8 cellular contexts compared by ENCODE assay signal in the genomic region with DNA sequence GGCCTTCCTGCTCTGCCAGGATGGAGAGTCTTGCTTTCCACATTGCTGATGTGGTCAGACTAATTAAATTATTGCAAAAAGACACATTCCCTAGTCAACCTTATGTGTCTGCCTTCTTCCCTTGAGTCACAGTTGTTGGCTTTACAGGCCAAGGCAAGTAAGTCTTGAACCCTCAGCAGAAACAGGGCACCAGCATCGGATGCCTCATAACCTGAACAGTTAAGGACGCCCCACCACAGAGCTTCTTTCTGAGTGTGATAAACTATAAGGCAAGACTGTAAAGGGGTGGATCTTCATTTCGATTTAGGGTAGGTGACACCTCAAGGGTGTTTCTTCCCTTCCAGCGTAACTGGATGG. TPM values are rescaled to one million over a fixed set of nuclear protein-coding genes. Genes with fewer than 3 reads are reported as not detected.
DNase-seq lines count a peak whose midpoint lies in the region; ATAC-seq and TF ChIP-seq lines count a peak whose summit lies in the region.

No MANE protein-coding gene starts in this region.

- H3K27ac ChIP-seq in Panc1 (ENCODE audit: low read length) (peak overlapping the region; percentile 73), prostate gland (peak overlapping the region; percentile 91)

- no peak for TF ChIP-seq CTCF in GM06990 (IDR thresholded peaks at IDR 0.05; ENCODE audit: insufficient read depth, low read length, poor library complexity, severe bottlenecking)
- no peak for TF ChIP-seq CTCF in Panc1 (IDR thresholded peaks at IDR 0.05)
- TF ChIP-seq CTCF in epithelial cell of esophagus (IDR thresholded peaks at IDR 0.05; ENCODE audit: insufficient read depth, low read depth, low read length, missing control alignments), result no peak
- no peak for TF ChIP-seq CTCF in prostate gland (IDR thresholded peaks at IDR 0.05)

- in situ Hi-C loops in Panc1 (cut with HindIII; ENCODE audit: low pct_unique_long_range_greater_than_20kb, low sequenced_read_pairs), result no loop called here

- 34% methylated on average over 4 of the region's 4 CpGs for WGBS in prostate gland

- H3K36me3 ChIP-seq in GM06990 (ENCODE audit: control insufficient read depth, insufficient read depth, low read length), result no peaks in the 10 kb centered on the region
- no peaks in the 10 kb centered on the region; the same call in 1 of the 2 replicates for H3K36me3 ChIP-seq in Panc1 (ENCODE audit: control insufficient read depth, insufficient read depth, low read length)
- no peaks in the 10 kb centered on the region for H3K36me3 ChIP-seq in prostate gland

- CTCF ChIA-PET in Panc1 (lab: Charles Lee), result no interaction called here

- DNase-seq in GM06990 (ENCODE audit: extremely low read depth, insufficient read length) (no peak), Panc1 (ENCODE audit: low read depth, low spot score) (no peak), epithelial cell of esophagus (ENCODE audit: low read depth) (no peak), prostate gland (ENCODE audit: low spot score) (no peak), SKM-1 treated with dmso at 0.1 percent for 144 hours (lab: John Stamatoyannopoulos, UW; ENCODE audit: unreplicated experiment) (no peak), SW480 (ENCODE audit: low spot score) (no peak), NCI-H1436 treated with DMSO at 0.1 percent for 48 hours (lab: John Stamatoyannopoulos, UW) (no peak)

- H3K9me3 ChIP-seq in Panc1 (ENCODE audit: control insufficient read depth, insufficient read depth, low read depth, low read length) (no peaks in the 10 kb centered on the region), prostate gland (no peaks in the 10 kb centered on the region)

- H3K4me3 ChIP-seq in GM06990 (replicated peaks; ENCODE audit: low read depth, low read length) (peak overlapping the region; percentile 46), Panc1 (ENCODE audit: low read depth in 2 of 2, low read length in 2 of 2) (peak overlapping the region; percentile 89 to 94), epithelial cell of esophagus (ENCODE audit: low read length) (peak overlapping the region; percentile 41), prostate gland (peak overlapping the region; percentile 59 to 76)

- H3K4me1 ChIP-seq in Panc1 (ENCODE audit: control insufficient read depth, insufficient read depth, low read length), result peaks cover 13% of the 10 kb centered on the region
- no peaks in the 10 kb centered on the region for H3K4me1 ChIP-seq in prostate gland (replicated peaks)

- POLR2A ChIA-PET in Panc1 (lab: Charles Lee), result no interaction called here

- intact Hi-C loops in Panc1 (cut with micrococcal nuclease; ENCODE audit: unreplicated experiment) (no loop called here), prostate gland (cut with DNase I) (loop anchor here (5.0 kb wide), 1 partner anchor 47 kb away; no protein-coding TSS in a partner anchor)

- no peak for TF ChIP-seq POLR2A in prostate gland (IDR thresholded peaks at IDR 0.05)

- no peaks in the 10 kb centered on the region for H3K27me3 ChIP-seq in GM06990 (replicated peaks; ENCODE audit: control insufficient read depth, insufficient read depth, low read length)
- H3K27me3 ChIP-seq in Panc1 (ENCODE audit: control insufficient read depth, insufficient read depth, low read length), result no peaks in the 10 kb centered on the region
- no peaks in the 10 kb centered on the region for H3K27me3 ChIP-seq in prostate gland (replicated peaks; ENCODE audit: insufficient read depth)

- ATAC-seq in Panc1, result no peak
- ATAC-seq in HG03097 (IDR thresholded peaks at IDR 0.05; ENCODE audit: low FRiP score, unreplicated experiment), result no peak

- TSS peak; percentile 86 for BruUV-seq in Panc1 (replicated peaks; lab: Mats Ljungman, UMichigan)

RNA-seq across cellular contexts. Expression of gene KIF2A, which starts 0.7 kb away (rescaled TPM):
- total RNA-seq in Panc1 (2021; ENCODE audit: unreplicated experiment) (58.9 TPM), prostate gland (10 to 100 TPM; 20.3 to 43.4 TPM)
- polyA plus RNA-seq in Panc1 (2012; ENCODE audit: insufficient read length), result 33.6 TPM

Comparison
In these comparisons a context has a peak if more than half of its experiments do, and no peak if none do; other contexts are left out.
1. H3K4me3 ChIP-seq: peak in every context shown above with its lines; median percentile 92 in Panc1; 68 in prostate gland; 46 in GM06990; 41 in epithelial cell of esophagus.